ENCODE assay signal across 8 cellular contexts in the genomic region with DNA sequence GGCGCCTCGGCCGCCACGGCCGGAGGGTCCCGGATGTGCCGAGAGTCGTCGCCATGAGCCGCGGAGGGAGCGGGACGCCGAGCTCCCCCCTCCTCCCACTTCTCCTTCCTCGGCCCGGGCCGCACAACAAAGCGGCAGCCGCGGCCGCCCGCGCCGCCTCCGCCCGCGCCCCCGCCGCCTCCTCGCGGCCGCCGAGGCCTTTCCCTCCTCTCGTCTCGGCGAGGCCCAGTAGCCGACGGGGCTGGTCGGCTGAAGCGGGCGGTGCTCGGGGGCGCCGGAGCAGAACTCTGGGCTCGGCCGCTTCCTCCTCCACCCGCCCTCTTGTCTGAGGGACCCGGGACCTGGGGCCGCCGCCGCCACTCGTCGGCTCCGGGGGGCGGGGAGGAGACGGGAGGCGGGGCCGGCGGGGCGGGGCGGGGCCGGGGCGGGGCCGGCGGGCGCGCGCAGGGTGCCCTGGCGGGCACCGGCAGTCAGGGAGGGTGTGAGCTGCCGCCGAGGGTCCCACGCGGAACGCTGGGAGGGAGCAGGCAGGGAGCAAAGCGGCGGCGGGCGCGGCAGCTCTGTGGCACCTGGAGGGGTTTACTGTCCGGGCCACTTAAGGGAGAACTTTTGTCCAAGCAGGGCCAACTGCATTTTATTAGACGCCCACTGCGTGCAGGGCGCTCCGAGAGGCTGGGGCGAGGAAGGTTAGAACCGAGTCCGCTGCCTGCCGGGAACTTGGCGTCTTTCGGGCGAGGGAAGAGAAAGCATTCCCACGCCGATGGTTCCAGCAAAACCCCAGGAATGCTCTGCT. TPM values are rescaled to one million over a fixed set of nuclear protein-coding genes. Genes with fewer than 3 reads are reported as not detected.
DNase-seq lines count a peak whose midpoint lies in the region; ATAC-seq and TF ChIP-seq lines count a peak whose summit lies in the region.

A gene (minus strand): TSS at position 327 of the 793 bp plus-strand sequence. CDS start 427 bp downstream, outside the sequence.

- peak within 1 kb of the TSS; percentile 98 for H3K4me2 ChIP-seq in mammary epithelial cell (ENCODE audit: insufficient read depth, low read depth, low read length)

- H3K27me3 ChIP-seq in WERI-Rb-1 (ENCODE audit: insufficient read depth, low read depth, severe bottlenecking) = no peaks in the 10 kb centered on the region
- no peaks in the 10 kb centered on the region for H3K27me3 ChIP-seq in mammary epithelial cell (ENCODE audit: insufficient read depth, low read length)
- no peaks in the 10 kb centered on the region for H3K27me3 ChIP-seq in spleen (replicated peaks in 1 of 7)

- H3K4me3 ChIP-seq in WERI-Rb-1 (ENCODE audit: low read depth, low read length) (peak within 1 kb of the TSS; percentile 97), mammary epithelial cell (replicated peaks in 1 of 3; ENCODE audit: insufficient read depth in 1 of 3, low read depth in 2 of 3, low read length in 3 of 3) (peak within 1 kb of the TSS; percentile 57 to 82 (median 77)), spleen (peak within 1 kb of the TSS; percentile 47 to 86 (median 64))

- H4K20me1 ChIP-seq in mammary epithelial cell (ENCODE audit: insufficient read depth, low read length) = no peaks in the 10 kb centered on the region

- H3K9me3 ChIP-seq in WERI-Rb-1 (ENCODE audit: severe bottlenecking) (no peaks in the 10 kb centered on the region), mammary epithelial cell (replicated peaks; ENCODE audit: insufficient read depth, low read length) (no peaks in the 10 kb centered on the region), spleen (no peaks in the 10 kb centered on the region)

- TF ChIP-seq CTCF in WERI-Rb-1 (IDR thresholded peaks at IDR 0.05; ENCODE audit: low read depth, low read length) (no peak), mammary epithelial cell (conservative IDR thresholded peaks at IDR 0.05 in 1 of 2, IDR thresholded peaks at IDR 0.05 in 1 of 2; ENCODE audit: extremely low read depth in 1 of 2, insufficient read depth in 1 of 2, low read depth in 1 of 2, low read length in 2 of 2) (no peak), spleen (IDR thresholded peaks at IDR 0.05 in 8 of 11, conservative IDR thresholded peaks at IDR 0.05 in 3 of 11) (peak in 3 of 11 experiments; percentile 12 to 24 (median 22))

- TSS peak; percentile 37 for BruUV-seq in mammary epithelial cell (replicated peaks; lab: Mats Ljungman, UMichigan)

- peak within 1 kb of the TSS; percentile 96 for H3K27ac ChIP-seq in WERI-Rb-1
- peak within 1 kb of the TSS; percentile 73 for H3K27ac ChIP-seq in mammary epithelial cell (ENCODE audit: insufficient read depth, low read depth, low read length)
- H3K27ac ChIP-seq in spleen = peak within 1 kb of the TSS; percentile 86 to 98 (median 96)

- peak within 1 kb of the TSS; percentile 95 for H2AFZ ChIP-seq in mammary epithelial cell (ENCODE audit: low read depth, low read length)

- H3K27me3 Mint-ChIP-seq in immature natural killer cell (ENCODE audit: low read depth in 3 of 3) = peaks cover 5 to 11% (median 8%) of the 10 kb centered on the region in 3 donors

- intact Hi-C loops in mammary epithelial cell (cut with micrococcal nuclease) = loop anchor here (1.0 to 5.0 kb wide), 4 partner anchors 17 to 113 kb away; no protein-coding TSS in a partner anchor
- intact Hi-C loops in spleen (cut with DNase I; ENCODE audit: low total_unique reads) = no loop called here

- H3K9ac ChIP-seq in mammary epithelial cell (ENCODE audit: insufficient read depth, low read length) = peak within 1 kb of the TSS; percentile 86

- peaks cover 21% of the 10 kb centered on the region for H3K4me1 ChIP-seq in mammary epithelial cell (ENCODE audit: insufficient read depth, low read length)
- H3K4me1 ChIP-seq in spleen = peaks cover 19 to 50% (median 41%) of the 10 kb centered on the region in 6 donors

- no peaks in the 10 kb centered on the region for H3K9me3 Mint-ChIP-seq in immature natural killer cell

- CTCF ChIA-PET in mammary epithelial cell (lab: Charles Lee; ENCODE audit: low non-redundant PET) = no interaction called here

- H3K4me3 Mint-ChIP-seq in immature natural killer cell = peak within 1 kb of the TSS; percentile 96 to 99 (median 96)

- peaks cover 42 to 48% of the 10 kb centered on the region in 2 donors for H3K4me1 Mint-ChIP-seq in immature natural killer cell

- 10% methylated on average over 2 of the region's 94 CpGs for WGBS in mammary epithelial cell (ENCODE audit: low coverage, missing lambda C conversion rate)
- WGBS in spleen, 5 donors = 0 to 20% (median 1%) methylated on average over 1 to 94 of the region's 94 CpGs

- peak; percentile 84 for ATAC-seq in HG02759 (IDR thresholded peaks at IDR 0.05; ENCODE audit: unreplicated experiment)

- H3K27ac Mint-ChIP-seq in immature natural killer cell = peak within 1 kb of the TSS; percentile 93 to 98 (median 96)

- H3K79me2 ChIP-seq in mammary epithelial cell (ENCODE audit: insufficient read depth, low read length) = peaks cover 49% of the 10 kb centered on the region

- peak; percentile 45 to 67 for DNase-seq in NCI-H524 (lab: John Stamatoyannopoulos, UW)
- no peak for DNase-seq in NCI-H524 treated with DMSO at 0.1 percent for 48 hours (lab: John Stamatoyannopoulos, UW)
- peak; percentile 14 for DNase-seq in NCI-H1436 treated with DMSO at 0.1 percent for 48 hours (lab: John Stamatoyannopoulos, UW)
- DNase-seq in WERI-Rb-1 = peak; percentile 82
- peak; percentile 69 for DNase-seq in mammary epithelial cell
- peak; percentile 84 to 87 (median 86) for DNase-seq in immature natural killer cell
- peak; percentile 96 for DNase-seq in spleen

- H3K36me3 ChIP-seq in WERI-Rb-1 (no peaks in the 10 kb centered on the region), mammary epithelial cell (ENCODE audit: insufficient read depth, low read length) (no peaks in the 10 kb centered on the region), spleen (no peaks in the 10 kb centered on the region)

- H3K36me3 Mint-ChIP-seq in immature natural killer cell = no peaks in the 10 kb centered on the region

- in situ Hi-C loops in mammary epithelial cell (cut with MboI; ENCODE audit: low sequenced_read_pairs in 2 of 2) = no loop called here

- TF ChIP-seq POLR2A in spleen (IDR thresholded peaks at IDR 0.05) = peak in 2 of 3 donors; percentile 49 to 93

- dilution Hi-C loops in mammary epithelial cell (cut with HindIII; ENCODE audit: low sequenced_read_pairs) = no loop called here

RNA-seq across cellular contexts. Expression of the gene that starts here (rescaled TPM):
- total RNA-seq in mammary epithelial cell (10 to 100 TPM; 68.7 to 93.7 TPM), spleen (10 to 100 TPM; 22.7 to 35.7 (median 28.0) TPM)
- polyA plus RNA-seq in mammary epithelial cell (33.2 TPM), immature natural killer cell (1 to 10 TPM; 8.1 to 8.5 (median 8.3) TPM), spleen (1 to 10 TPM; 5.4 to 6.5 (median 5.9) TPM)
- 86.5 TPM for polyA minus RNA-seq in mammary epithelial cell
